ENCODE assay signal across 14 cellular contexts in genomic region chr3:184737641-184738518, GRCh38. TPM values are rescaled to one million over a fixed set of nuclear protein-coding genes. Genes with fewer than 3 reads are reported as not detected.
DNase-seq lines count a peak whose midpoint lies in the region; ATAC-seq, FAIRE-seq and TF ChIP-seq lines count a peak whose summit lies in the region.
"Had no signal": no experiment of that assay in that cellular context is flagged by ENCODE, and none has a peak within 500 bp of the region (broad histone marks: within the 10 kb centered on the region; RNA-seq: fewer than 3 reads in every experiment).

No MANE protein-coding gene starts in this region.

- H3K4me3 ChIP-seq in astrocyte of the spinal cord (ENCODE audit: low read depth, low read length) (no peak overlapping the region), hepatocyte (no peak overlapping the region), small intestine (ENCODE audit: low read depth in 1 of 2, low read length in 2 of 2) (no peak overlapping the region)
- H3K4me3 ChIP-seq: body of pancreas, Peyer's patch had no signal

- peaks cover 23% of the 10 kb centered on the region for H3K4me1 ChIP-seq in hepatocyte (ENCODE audit: insufficient read depth)
- peaks cover 3% of the 10 kb centered on the region in 2 donors for H3K4me1 ChIP-seq in small intestine (ENCODE audit: control insufficient read depth in 2 of 2, insufficient read depth in 1 of 2, low read depth in 1 of 2, low read length in 1 of 2)
- H3K4me1 ChIP-seq: body of pancreas had no signal

- H4K20me1 ChIP-seq in hepatocyte (ENCODE audit: insufficient read depth, poor library complexity, severe bottlenecking): no peaks in the 10 kb centered on the region

- in situ Hi-C loops in astrocyte of the spinal cord (cut with HindIII; ENCODE audit: low sequenced_read_pairs): no loop called here

- H3K9me2 ChIP-seq in hepatocyte (replicated peaks; ENCODE audit: insufficient read depth): no peaks in the 10 kb centered on the region

- FAIRE-seq in small intestine (lab: Jason Lieb, UNC): no peak

- H2AFZ ChIP-seq in hepatocyte: no peak overlapping the region

- H3K27ac ChIP-seq in hepatocyte (peak overlapping the region; percentile 31), small intestine (ENCODE audit: low read depth in 1 of 2, low read length in 1 of 2) (peak overlapping the region in 1 of 2 donors; percentile 83)
- H3K27ac ChIP-seq: Peyer's patch had no signal

- H3K79me2 ChIP-seq in hepatocyte: no peaks in the 10 kb centered on the region

- H3K4me2 ChIP-seq in hepatocyte: peak overlapping the region; percentile 38

- H3K9me3 ChIP-seq in hepatocyte (ENCODE audit: low read depth): no peaks in the 10 kb centered on the region
- no peaks in the 10 kb centered on the region for H3K9me3 ChIP-seq in small intestine (ENCODE audit: control insufficient read depth, low read depth)
- H3K9me3 ChIP-seq: body of pancreas, Peyer's patch had no signal

- H3K27me3 ChIP-seq in hepatocyte: no peaks in the 10 kb centered on the region
- H3K27me3 ChIP-seq in small intestine (ENCODE audit: control insufficient read depth in 2 of 2, insufficient read depth in 2 of 2, low read length in 2 of 2): no peaks in the 10 kb centered on the region
- H3K27me3 ChIP-seq: body of pancreas, Peyer's patch had no signal

- TF ChIP-seq CTCF in astrocyte of the spinal cord (IDR thresholded peaks at IDR 0.05; ENCODE audit: low read depth, low read length): no peak
- TF ChIP-seq CTCF in hepatocyte (IDR thresholded peaks at IDR 0.05; ENCODE audit: poor library complexity): no peak

- no peaks in the 10 kb centered on the region for H3K36me3 ChIP-seq in hepatocyte (replicated peaks; ENCODE audit: insufficient read depth, low read depth)
- H3K36me3 ChIP-seq in small intestine (ENCODE audit: control insufficient read depth in 2 of 2, insufficient read depth in 2 of 2, low read length in 2 of 2): no peaks in the 10 kb centered on the region
- H3K36me3 ChIP-seq: Peyer's patch had no signal

- 60% methylated on average over 15 of the region's 15 CpGs for whole genome bisulfite sequencing in hepatocyte (ENCODE audit: low lambda C conversion rate, missing lambda C conversion rate)
- 42 to 53% (median 49%) methylated on average over 15 of the region's 15 CpGs for WGBS in small intestine, 3 donors

- DNase-seq in HT1080 (ENCODE audit: low read depth) (peak; percentile 94), astrocyte of the spinal cord (ENCODE audit: low read depth, low spot score) (peak; percentile 20), hepatocyte (ENCODE audit: low spot score) (peak; percentile 55), small intestine (peak; percentile 81), T1000 (lab: John Stamatoyannopoulos, UW) (no peak), NCI-H345 treated with DMSO at 0.1 percent for 48 hours (lab: John Stamatoyannopoulos, UW; ENCODE audit: unreplicated experiment) (no peak)
- DNase-seq: activated CD4-positive, alpha-beta T cell treated with anti-CD3 and anti-CD28 coated beads, Interleukin-2, amount 50 U/mL, for 48 hours; body of pancreas; GDM1; MV-4-11 had no signal

- ATAC-seq in GM18873 (IDR thresholded peaks at IDR 0.05; ENCODE audit: low FRiP score, unreplicated experiment) (no peak), HG02884 (IDR thresholded peaks at IDR 0.05; ENCODE audit: unreplicated experiment) (no peak)
- ATAC-seq: body of pancreas; stimulated activated naive CD8-positive, alpha-beta T cell treated with anti-CD3 and anti-CD28 coated beads, Interleukin-15, amount 100 ng/mL, for 72 hours had no signal

RNA-seq across cellular contexts. Expression of gene MAGEF1, which starts 26.0 kb away (rescaled TPM):
- 56.1 and 76.3 TPM in 2 replicates for total RNA-seq in HT1080 (2014; rRNA removed; shearing (Covaris generic))
- 69.7 and 73.6 TPM in 2 replicates for polyA plus RNA-seq in HT1080 (2015; cell fraction: cytosol; rRNA removed)
- polyA plus RNA-seq in HT1080 (2015; cell fraction: nucleus; rRNA removed): 42.4 and 45.3 TPM in 2 replicates
- 57.6 and 66.5 TPM in 2 replicates for total RNA-seq in hepatocyte
- polyA plus RNA-seq in hepatocyte (74.4 and 74.9 TPM in 2 replicates), small intestine (10 to 100 TPM; 15.7 to 40.3 (median 19.5) TPM)

Comparison
In these comparisons a context has a peak if more than half of its experiments do, and no peak if none do; other contexts are left out.
1. DNase-seq: peak in HT1080 (single experiment), astrocyte of the spinal cord (single experiment), hepatocyte (single experiment) and small intestine (single experiment); none in T1000 (single experiment) and NCI-H345 treated with DMSO at 0.1 percent for 48 hours (single experiment).